ENCODE assay signal across 17 cellular contexts in the genomic region with DNA sequence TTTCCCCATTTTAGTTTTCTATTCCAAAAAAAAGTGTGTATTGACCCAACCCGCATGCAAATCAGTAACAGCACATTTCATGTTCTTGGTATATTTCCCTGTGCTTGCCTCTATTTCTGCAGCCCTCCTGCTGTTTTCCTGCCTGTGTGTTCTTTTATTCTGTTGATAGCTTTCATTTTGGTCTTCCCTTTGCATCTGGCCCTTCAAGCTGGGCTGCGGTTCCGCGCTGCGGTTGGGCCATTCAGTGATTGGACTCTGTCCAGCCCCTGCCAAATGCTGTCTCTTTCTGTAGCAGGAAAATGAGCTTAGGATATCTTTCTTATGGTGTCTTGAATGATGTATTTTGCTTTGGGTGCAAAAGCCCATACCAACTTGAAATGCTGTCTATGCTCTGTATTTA. TPM values are rescaled to one million over a fixed set of nuclear protein-coding genes. Genes with fewer than 3 reads are reported as not detected.
DNase-seq lines count a peak whose midpoint lies in the region; TF ChIP-seq lines count a peak whose summit lies in the region.
"Had no signal": no experiment of that assay in that cellular context is flagged by ENCODE, and none has a peak within 500 bp of the region (broad histone marks: within the 10 kb centered on the region; RNA-seq: fewer than 3 reads in every experiment).

No MANE protein-coding gene starts in this region.

- no peak for TF ChIP-seq CTCF in ovary (IDR thresholded peaks at IDR 0.05)

- TF ChIP-seq EP300 in ovary (IDR thresholded peaks at IDR 0.05): no peak

- H3K9me3 ChIP-seq in ovary: no peaks in the 10 kb centered on the region
- H3K9me3 ChIP-seq: right lobe of liver, testis had no signal

- intact Hi-C loops in ovary (cut with DNase I): no loop called here

- no peak overlapping the region for H3K27ac ChIP-seq in ovary
- H3K27ac ChIP-seq: right lobe of liver, testis had no signal

- 69 to 77% (median 70%) methylated on average over 5 of the region's 5 CpGs for WGBS in ovary, 3 donors

- no peak for TF ChIP-seq POLR2A in ovary (IDR thresholded peaks at IDR 0.05)

- no peaks in the 10 kb centered on the region for H3K27me3 ChIP-seq in ovary
- H3K27me3 ChIP-seq: right lobe of liver, testis had no signal

- DNase-seq in Daoy (ENCODE audit: low read depth): peak; percentile 54
- peak; percentile 30 for DNase-seq in NCI-H2227 treated with DMSO at 0.1 percent for 48 hours (lab: John Stamatoyannopoulos, UW)
- peak; percentile 74 for DNase-seq in brain pericyte (ENCODE audit: low read depth, low spot score)
- peak; percentile 49 for DNase-seq in occipital lobe (lab: John Stamatoyannopoulos, UW)
- no peak for DNase-seq in ovary
- DNase-seq in dedifferentiated amniotic fluid mesenchymal stem cell (ENCODE audit: extremely low spot score): no peak
- no peak for DNase-seq in effector CD4-positive, alpha-beta T cell
- DNase-seq: activated CD4-positive, alpha-beta T cell treated with anti-CD3 and anti-CD28 coated beads, Interleukin-2, amount 50 U/mL, for 1 hour; activated naive CD8-positive, alpha-beta T cell treated with anti-CD3 and anti-CD28 coated beads, Interleukin-2, amount 10 ng/mL, durations not matched to agents 7 days and 5 days; activated T-cell treated with anti-CD3 and anti-CD28 coated beads, Interleukin-2, amount 50 U/mL, for 1 hour; H7; mammary epithelial cell; MM.1S; right lobe of liver; stimulated activated CD4-positive, alpha-beta T cell treated with anti-CD3 and anti-CD28 coated beads, Interleukin-2, amount 100 ng/mL, for 48 hours; stimulated activated CD8-positive, alpha-beta memory T cell treated with anti-CD3 and anti-CD28 coated beads, Interleukin-4, amount 100 ng/mL, for 48 hours; testis had no signal

- no peaks in the 10 kb centered on the region for H3K4me1 ChIP-seq in ovary (ENCODE audit: insufficient read depth)
- H3K4me1 ChIP-seq: right lobe of liver, testis had no signal

- no peak overlapping the region for H3K4me3 ChIP-seq in ovary
- H3K4me3 ChIP-seq: right lobe of liver, testis had no signal

- no peaks in the 10 kb centered on the region for H3K36me3 ChIP-seq in ovary
- H3K36me3 ChIP-seq: right lobe of liver had no signal

RNA-seq across cellular contexts. Expression of gene ZNF621, which starts 49.9 kb away (rescaled TPM):
- total RNA-seq in Daoy (2014; rRNA removed; shearing (Covaris generic)): 9.9 and 13.0 TPM in 2 replicates
- total RNA-seq in occipital lobe: 10.9 TPM
- total RNA-seq in ovary: 10 to 100 TPM in 5 of 7 donors, 1 to 10 TPM in 2; 8.0 to 28.5 (median 17.6) TPM
- polyA plus RNA-seq in ovary: 10 to 100 TPM; 12.2 to 23.8 TPM

Comparison
In these comparisons a context has a peak if more than half of its experiments do, and no peak if none do; other contexts are left out.
1. DNase-seq: peak in Daoy (single experiment), NCI-H2227 treated with DMSO at 0.1 percent for 48 hours (single experiment), brain pericyte (single experiment) and occipital lobe (single experiment); none in ovary (0 of 5), dedifferentiated amniotic fluid mesenchymal stem cell (single experiment) and effector CD4-positive, alpha-beta T cell (single experiment).